In the genomic region with DNA sequence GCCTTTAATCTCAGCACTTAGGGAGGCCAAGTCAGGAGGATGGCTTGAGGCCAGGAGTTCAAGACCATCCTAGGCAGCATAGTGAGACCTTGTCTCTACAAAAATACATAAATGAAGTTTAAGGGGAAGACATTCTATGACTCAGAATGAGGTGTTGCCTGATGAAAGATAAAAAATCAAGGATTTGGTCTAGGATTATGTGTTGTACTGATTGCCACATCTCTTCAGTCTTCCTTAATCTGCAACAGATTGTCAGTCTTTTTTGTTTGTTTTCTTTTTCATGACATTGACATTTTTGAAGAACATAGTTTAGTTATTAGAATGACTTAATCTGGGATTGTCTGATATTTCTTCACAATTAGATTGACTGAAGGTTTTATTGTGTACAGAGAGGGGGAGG, we compare ENCODE assay signal across 29 cellular contexts. TPM values are rescaled to one million over a fixed set of nuclear protein-coding genes. Genes with fewer than 3 reads are reported as not detected.
"Had no signal": no experiment of that assay in that cellular context is flagged by ENCODE, and none has a peak within 500 bp of the region (broad histone marks: within the 10 kb centered on the region; RNA-seq: fewer than 3 reads in every experiment).

No MANE protein-coding gene starts in this region.

- H3K27me3 ChIP-seq: adrenal gland, Peyer's patch, SJSA1 had no signal

- H3K27ac ChIP-seq: adrenal gland, Peyer's patch, SJSA1 had no signal

- ATAC-seq: activated CD4-positive, alpha-beta T cell treated with anti-CD3 and anti-CD28 coated beads for 36 hours; activated CD4-positive, CD25-positive, alpha-beta regulatory T cell treated with anti-CD3 and anti-CD28 coated beads, Interleukin-2, amount 50 U/mL, for 24 hours; activated CD8-positive, alpha-beta T cell treated with anti-CD3 and anti-CD28 coated beads, Interleukin-2, amount 10 ng/mL, durations not matched to agents 7 days and 5 days; activated naive CD4-positive, alpha-beta T cell treated with anti-CD3 and anti-CD28 coated beads, Interleukin-2, amount 50 U/mL, for 72 hours; activated T-cell treated with anti-CD3 and anti-CD28 coated beads, Interleukin-2, amount 50 U/mL, for 4 hours had no signal

- DNase-seq: activated CD4-positive, alpha-beta T cell treated with anti-CD3 and anti-CD28 coated beads for 36 hours; activated CD4-positive, alpha-beta T cell treated with anti-CD3 and anti-CD28 coated beads, Interleukin-2, amount 10 ng/mL, durations not matched to agents 7 days and 5 days; activated CD4-positive, alpha-beta T cell treated with anti-CD3 and anti-CD28 coated beads, Interleukin-2, amount 50 U/mL, for 48 hours; activated CD8-positive, alpha-beta T cell treated with anti-CD3 and anti-CD28 coated beads, Interleukin-2, amount 10 ng/mL, durations not matched to agents 7 days and 5 days; activated gamma-delta T cell treated with Interleukin-2 at 50 U/mL for 16 hours; activated naive CD4-positive, alpha-beta T cell treated with anti-CD3 and anti-CD28 coated beads for 36 hours; activated T-cell treated with anti-CD3 and anti-CD28 coated beads, Interleukin-2, amount 50 U/mL, for 4 hours; adrenal gland; anterior cingulate cortex; caudate nucleus; NCI-H1105; NCI-H1417 treated with DMSO at 0.1 percent for 48 hours; NCI-H187 treated with DMSO at 0.1 percent for 48 hours; NCI-H2081 treated with DMSO at 0.1 percent for 48 hours; NCI-H226; NCI-H524 treated with DMSO at 0.1 percent for 48 hours; Peyer's patch; RPMI8226; SHP77 treated with DMSO at 0.1 percent for 48 hours; SK-N-SH had no signal

- H3K36me3 ChIP-seq: adrenal gland, Peyer's patch, SJSA1 had no signal

- H3K4me1 ChIP-seq: adrenal gland, Peyer's patch, SJSA1 had no signal

- H3K9ac ChIP-seq: SK-N-SH had no signal

- H3K4me3 ChIP-seq: adrenal gland, Peyer's patch, SJSA1 had no signal

- FAIRE-seq: bronchial epithelial cell, TTC549 had no signal

- H3K4me2 ChIP-seq: SK-N-SH had no signal

- H3K9me3 ChIP-seq: adrenal gland, SJSA1, SK-N-SH had no signal

RNA-seq across cellular contexts. Expression of a gene that starts 26.3 kb away (rescaled TPM):
- total RNA-seq: activated CD4-positive, alpha-beta T cell treated with anti-CD3 and anti-CD28 coated beads, Interleukin-2, amount 10 ng/mL, durations not matched to agents 7 days and 5 days; activated CD8-positive, alpha-beta T cell treated with anti-CD3 and anti-CD28 coated beads, Interleukin-2, amount 10 ng/mL, durations not matched to agents 7 days and 5 days; activated T-helper 1 cell treated with anti-CD3 and anti-CD28 coated beads, Interleukin-12 subunit alpha, Interleukin-12 subunit beta, Interleukin-2, Interleukin-4 antibody, amounts not matched to agents 30 ng/mL and 10 ng/mL and 1 ng/mL, durations not matched to agents 14 hours and 24 hours and 36 hours; bronchial epithelial cell; MCF 10A; NCI-H460; Peyer's patch; SJSA1 had no signal
- polyA plus RNA-seq: SK-N-SH had no signal

RNA-seq across cellular contexts. Expression of a gene that starts 47.3 kb away (rescaled TPM):
- total RNA-seq: activated CD4-positive, alpha-beta T cell treated with anti-CD3 and anti-CD28 coated beads for 36 hours; activated CD4-positive, alpha-beta T cell treated with anti-CD3 and anti-CD28 coated beads, Interleukin-2, amount 10 ng/mL, durations not matched to agents 7 days and 5 days; activated CD8-positive, alpha-beta T cell treated with anti-CD3 and anti-CD28 coated beads, Interleukin-2, amount 10 ng/mL, durations not matched to agents 7 days and 5 days; activated naive CD4-positive, alpha-beta T cell treated with anti-CD3 and anti-CD28 coated beads for 36 hours; activated naive CD4-positive, alpha-beta T cell treated with anti-CD3 and anti-CD28 coated beads, Interleukin-2, amount 50 U/mL, for 72 hours; activated T-cell treated with anti-CD3 and anti-CD28 coated beads, Interleukin-2, amount 50 U/mL, for 4 hours; activated T-helper 1 cell treated with anti-CD3 and anti-CD28 coated beads, Interleukin-12 subunit alpha, Interleukin-12 subunit beta, Interleukin-2, Interleukin-4 antibody, amounts not matched to agents 30 ng/mL and 10 ng/mL and 1 ng/mL, durations not matched to agents 14 hours and 24 hours and 36 hours; adrenal gland; bronchial epithelial cell; cerebellum; MCF 10A; NCI-H460; Peyer's patch; SJSA1 had no signal
- polyA plus RNA-seq: adrenal gland, SK-N-SH had no signal
